Comparison of ENCODE assay signal across 9 cellular contexts in the genomic region with DNA sequence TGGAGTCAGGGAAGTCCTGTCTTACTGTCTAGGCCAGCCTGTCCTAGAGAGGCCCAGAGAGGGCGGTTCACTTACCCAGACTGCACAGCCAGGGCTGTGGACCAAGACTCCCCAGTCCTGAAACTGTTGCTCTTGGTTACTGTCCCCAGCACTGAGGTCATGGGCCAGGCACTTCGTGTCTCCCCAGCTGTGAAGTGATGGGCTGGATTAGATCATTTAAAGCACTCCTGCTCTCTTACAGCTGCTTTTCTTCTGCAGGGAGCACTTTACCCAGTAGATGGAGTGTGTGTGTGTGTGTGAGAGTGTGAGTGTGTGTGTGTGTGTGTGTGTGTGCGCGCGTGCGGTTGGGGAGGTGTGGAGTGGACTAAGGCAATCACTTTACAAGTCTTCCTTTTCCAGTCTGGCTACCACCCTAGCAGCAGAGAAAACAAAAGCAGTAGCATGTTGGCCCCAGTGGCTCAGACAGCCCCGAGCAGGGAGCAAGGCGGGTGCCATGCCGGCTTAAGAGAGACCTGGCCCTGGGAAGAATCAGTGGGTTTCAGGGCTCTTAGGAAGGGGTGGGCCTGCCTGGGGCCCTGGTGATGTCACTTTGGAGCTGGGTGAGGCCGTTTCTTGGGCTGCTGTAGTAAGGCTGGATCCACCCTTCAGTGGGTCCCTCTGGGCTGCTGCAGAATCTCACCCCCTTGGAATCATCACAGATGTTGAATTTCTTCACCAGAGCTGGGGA. TPM values are rescaled to one million over a fixed set of nuclear protein-coding genes. Genes with fewer than 3 reads are reported as not detected.
A peak's percentile ranks its signal among the peaks of the same experiment; 100 is the strongest.
DNase-seq lines count a peak whose midpoint lies in the region; ATAC-seq and TF ChIP-seq lines count a peak whose summit lies in the region.
"Had no signal": no experiment of that assay in that cellular context is flagged by ENCODE, and none has a peak within 500 bp of the region (broad histone marks: within the 10 kb centered on the region; RNA-seq: fewer than 3 reads in every experiment).

No MANE protein-coding gene starts in this region.

- H3K27ac ChIP-seq in OCI-LY1 (ENCODE audit: low read depth, low read length, poor library complexity, severe bottlenecking), result no peak overlapping the region
- H3K27ac ChIP-seq in esophagus (ENCODE audit: low read depth in 2 of 2, low read length in 1 of 2), result peak overlapping the region; percentile 67 to 89
- H3K27ac ChIP-seq: 22Rv1 had no signal

- 35 to 39% methylated on average over 10 of the region's 10 CpGs for WGBS in esophagus, 2 donors

- TF ChIP-seq CTCF in OCI-LY1 (IDR thresholded peaks at IDR 0.05; ENCODE audit: low read length), result peak; percentile 37; the same call in 1 of the 2 replicates

- peak overlapping the region; percentile 88 for H3K4me2 ChIP-seq in OCI-LY1 (ENCODE audit: low read length)

- no peaks in the 10 kb centered on the region for H3F3A ChIP-seq in OCI-LY1 (ENCODE audit: insufficient read depth, low read length)

- H3K9me3 ChIP-seq in OCI-LY1 (ENCODE audit: low read length) (no peaks in the 10 kb centered on the region), esophagus (ENCODE audit: control insufficient read depth in 2 of 2, insufficient read depth in 1 of 2, low read depth in 1 of 2, low read length in 1 of 2) (no peaks in the 10 kb centered on the region)

- peaks cover 35% of the 10 kb centered on the region for H3K79me2 ChIP-seq in OCI-LY1 (ENCODE audit: insufficient read depth, low read length)

- H3K27me3 ChIP-seq in OCI-LY1 (ENCODE audit: insufficient read depth, low read length) (no peaks in the 10 kb centered on the region), esophagus (ENCODE audit: control insufficient read depth in 1 of 2, insufficient read depth in 2 of 2, low read length in 2 of 2) (no peaks in the 10 kb centered on the region)

- H3K36me3 ChIP-seq in OCI-LY1 (ENCODE audit: insufficient read depth, low read length) (peaks cover 8% of the 10 kb centered on the region; the same call in 1 of the 2 replicates), esophagus (ENCODE audit: control insufficient read depth in 2 of 2, insufficient read depth in 2 of 2, low read length in 1 of 2) (no peaks in the 10 kb centered on the region)

- H2AFZ ChIP-seq in OCI-LY1 (ENCODE audit: low read length), result no peak overlapping the region

- peak overlapping the region; percentile 65; the same call in 1 of the 2 replicates for H3K9ac ChIP-seq in OCI-LY1 (ENCODE audit: low read length)

- DNase-seq in DMS 273 (lab: John Stamatoyannopoulos, UW; ENCODE audit: unreplicated experiment) (peak; percentile 39), DMS 273 treated with DMSO at 0.1 percent for 48 hours (lab: John Stamatoyannopoulos, UW) (no peak), pons (ENCODE audit: low spot score) (peak; percentile 58), NCI-H524 treated with DMSO at 0.1 percent for 48 hours (lab: John Stamatoyannopoulos, UW) (no peak), NCI-H1092 (lab: John Stamatoyannopoulos, UW) (no peak)

- H3K4me3 ChIP-seq in OCI-LY1 (ENCODE audit: low read depth, low read length, poor library complexity, severe bottlenecking), result peak overlapping the region; percentile 75
- H3K4me3 ChIP-seq in esophagus (ENCODE audit: low read depth in 1 of 2, low read length in 2 of 2), result peak overlapping the region; percentile 31 to 95

- H3K9me2 ChIP-seq in OCI-LY1 (ENCODE audit: low read depth, low read length), result no peaks in the 10 kb centered on the region

- peaks cover 32% of the 10 kb centered on the region for H3K4me1 ChIP-seq in OCI-LY1 (ENCODE audit: insufficient read depth, low read length, severe bottlenecking)
- H3K4me1 ChIP-seq in esophagus (ENCODE audit: control insufficient read depth in 2 of 2, insufficient read depth in 2 of 2, low read length in 1 of 2), result peaks cover 9 to 35% of the 10 kb centered on the region in 2 donors

- H4K20me1 ChIP-seq in OCI-LY1 (ENCODE audit: insufficient read depth, low read length), result no peaks in the 10 kb centered on the region

- ATAC-seq in HG02981 (IDR thresholded peaks at IDR 0.05; ENCODE audit: unreplicated experiment), result no peak

RNA-seq across cellular contexts. Expression of a gene that starts 2.4 kb away (rescaled TPM):
- polyA plus RNA-seq in esophagus, result 10 to 100 TPM; 14.4 to 20.9 TPM

Comparison
In these comparisons a context has a peak if more than half of its experiments do, and no peak if none do; other contexts are left out.
1. DNase-seq: peak in DMS 273 (single experiment) and pons (single experiment); none in DMS 273 treated with DMSO at 0.1 percent for 48 hours (single experiment), NCI-H524 treated with DMSO at 0.1 percent for 48 hours (single experiment) and NCI-H1092 (single experiment).